Comparison of ENCODE assay signal across 8 cellular contexts in genomic region chr1:58814251-58815068, GRCh38. TPM values are rescaled to one million over a fixed set of nuclear protein-coding genes. Genes with fewer than 3 reads are reported as not detected.
DNase-seq lines count a peak whose midpoint lies in the region; ATAC-seq and TF ChIP-seq lines count a peak whose summit lies in the region.

No MANE protein-coding gene starts in this region.

- H3K4me1 Mint-ChIP-seq in stimulated activated effector memory CD8-positive, alpha-beta T cell treated with anti-CD3 and anti-CD28 coated beads, Interleukin-12 subunit alpha, Interleukin-12 subunit beta, amount 100 ng/mL, for 72 hours = peaks cover 44% of the 10 kb centered on the region

- DNase-seq in ascending aorta (ENCODE audit: low spot score in 2 of 2) (peak in 1 of 2 donors; percentile 72), iris pigment epithelial cell (ENCODE audit: low read depth) (peak; percentile 29), NCI-H2081 (lab: John Stamatoyannopoulos, UW) (no peak), NCI-H1092 treated with DMSO at 0.1 percent for 48 hours (lab: John Stamatoyannopoulos, UW) (no peak), activated gamma-delta T cell (lab: John Stamatoyannopoulos, UW) (no peak), NCI-H2171 treated with DMSO at 0.1 percent for 48 hours (lab: John Stamatoyannopoulos, UW) (no peak)
- DNase-seq in stimulated activated effector memory CD8-positive, alpha-beta T cell treated with anti-CD3 and anti-CD28 coated beads, Interleukin-12 subunit alpha, Interleukin-12 subunit beta, amount 100 ng/mL, for 72 hours (ENCODE audit: low spot score in 2 of 2) = no peak

- no peaks in the 10 kb centered on the region for H3K36me3 Mint-ChIP-seq in stimulated activated effector memory CD8-positive, alpha-beta T cell treated with anti-CD3 and anti-CD28 coated beads, Interleukin-12 subunit alpha, Interleukin-12 subunit beta, amount 100 ng/mL, for 72 hours

- H3K27ac Mint-ChIP-seq in stimulated activated effector memory CD8-positive, alpha-beta T cell treated with anti-CD3 and anti-CD28 coated beads, Interleukin-12 subunit alpha, Interleukin-12 subunit beta, amount 100 ng/mL, for 72 hours = no peak overlapping the region

- H3K27me3 ChIP-seq in HUES6 (ENCODE audit: control insufficient read depth, insufficient read depth, low read length) = peaks cover 16% of the 10 kb centered on the region
- no peaks in the 10 kb centered on the region for H3K27me3 ChIP-seq in ascending aorta

- no peaks in the 10 kb centered on the region for H3K9me3 Mint-ChIP-seq in stimulated activated effector memory CD8-positive, alpha-beta T cell treated with anti-CD3 and anti-CD28 coated beads, Interleukin-12 subunit alpha, Interleukin-12 subunit beta, amount 100 ng/mL, for 72 hours

- ATAC-seq in stimulated activated effector memory CD8-positive, alpha-beta T cell treated with anti-CD3 and anti-CD28 coated beads, Interleukin-12 subunit alpha, Interleukin-12 subunit beta, amount 100 ng/mL, for 72 hours = no peak

- H3K27ac ChIP-seq in HUES6 (ENCODE audit: low read depth, low read length) (no peak overlapping the region), ascending aorta (peak overlapping the region; percentile 86 to 97)

- intact Hi-C loops in ascending aorta (cut with DNase I) = loop anchor here (1.0 kb wide), 2 partner anchors 29 to 482 kb away; no protein-coding TSS in a partner anchor

- H3K4me3 Mint-ChIP-seq in stimulated activated effector memory CD8-positive, alpha-beta T cell treated with anti-CD3 and anti-CD28 coated beads, Interleukin-12 subunit alpha, Interleukin-12 subunit beta, amount 100 ng/mL, for 72 hours = peak overlapping the region; percentile 80

- no peaks in the 10 kb centered on the region for H3K36me3 ChIP-seq in HUES6 (ENCODE audit: control insufficient read depth, insufficient read depth, low read length)
- H3K36me3 ChIP-seq in ascending aorta = no peaks in the 10 kb centered on the region

- peaks cover 16% of the 10 kb centered on the region for H3K4me1 ChIP-seq in HUES6 (ENCODE audit: control insufficient read depth, insufficient read depth, low read length)
- peaks cover 5 to 21% of the 10 kb centered on the region in 2 donors for H3K4me1 ChIP-seq in ascending aorta

- no peak for TF ChIP-seq CTCF in ascending aorta (IDR thresholded peaks at IDR 0.05)

- peak overlapping the region; percentile 69 for H3K9ac ChIP-seq in HUES6 (ENCODE audit: low read length)

- H3K9me3 ChIP-seq in HUES6 (ENCODE audit: control insufficient read depth, insufficient read depth, low read depth, low read length) (no peaks in the 10 kb centered on the region), ascending aorta (no peaks in the 10 kb centered on the region)

- H3K4me3 ChIP-seq in HUES6 (ENCODE audit: low read depth, low read length) (peak overlapping the region; percentile 59), ascending aorta (peak overlapping the region in 1 of 2 donors; percentile 64)

RNA-seq across cellular contexts. Expression of gene JUN, which starts 30.6 kb away (rescaled TPM):
- total RNA-seq in ascending aorta = 1,004 TPM
